In the genomic region with DNA sequence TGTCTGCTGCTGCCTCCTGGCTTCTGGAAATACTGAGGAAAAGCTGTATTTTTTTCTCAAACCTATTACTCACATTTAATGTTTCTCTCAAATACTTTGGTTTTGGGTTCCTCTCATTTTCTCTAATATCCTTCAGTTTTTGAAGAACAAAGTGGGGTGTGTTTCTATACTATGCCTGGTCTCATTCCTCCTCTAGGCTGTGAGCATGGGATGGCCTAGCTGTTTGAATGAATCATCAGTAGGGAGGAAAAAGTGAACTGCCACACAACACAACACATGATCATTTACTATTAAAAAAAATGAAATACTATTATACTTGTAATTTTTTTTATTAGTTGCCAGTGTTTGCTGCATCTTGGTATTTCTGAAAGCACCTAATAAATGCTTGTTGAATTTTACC, we compare ENCODE assay signal across 1 cellular context.
TF ChIP-seq lines count a peak whose summit lies in the region.

No MANE protein-coding gene starts in this region.

TF ChIP-seq in IMR-90, 13 proteins besides CTCF, POLR2A, EP300 and RAD21:
- TF ChIP-seq CEBPB (IDR thresholded peaks at IDR 0.05; ENCODE audit: low read depth, low read length) = no peak
- TF ChIP-seq RCOR1 (IDR thresholded peaks at IDR 0.05; ENCODE audit: insufficient replicate concordance, low read length) = no peak
- no peak for TF ChIP-seq SMC3 (IDR thresholded peaks at IDR 0.05; ENCODE audit: low read depth, low read length)
